Comparison of ENCODE assay signal across 1 cellular context in the genomic region with DNA sequence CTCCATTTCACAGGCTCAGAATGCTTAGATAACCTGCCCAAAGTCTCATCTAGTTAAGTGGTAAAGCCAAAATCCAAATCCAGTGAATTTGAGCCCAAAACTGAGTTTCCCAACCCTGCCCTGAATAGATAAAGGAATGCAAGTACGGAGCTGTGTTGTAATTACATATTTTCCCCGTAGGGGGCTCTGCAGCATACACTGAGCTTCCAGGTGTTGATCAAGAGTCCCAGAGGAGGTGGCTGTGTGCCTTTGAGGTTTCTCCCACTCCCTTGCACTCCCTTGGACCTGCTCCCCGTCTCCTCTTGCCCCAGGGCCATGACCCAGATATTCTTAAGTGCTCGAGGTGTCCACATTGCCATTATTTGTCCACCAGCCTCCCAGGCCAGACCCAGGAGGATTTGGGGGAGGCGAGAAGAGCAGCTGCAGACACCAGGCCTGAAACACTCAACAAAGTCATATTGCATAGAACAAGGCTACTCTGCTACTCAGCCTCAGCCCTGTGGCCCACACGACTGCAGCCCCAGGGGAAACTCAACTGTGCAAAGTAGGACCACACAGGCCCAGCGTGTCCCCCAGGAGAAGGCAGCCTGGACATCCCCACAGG.
TF ChIP-seq lines count a peak whose summit lies in the region.

No MANE protein-coding gene starts in this region.

TF ChIP-seq in H1, 55 proteins besides CTCF, POLR2A, EP300 and RAD21:
- TF ChIP-seq TCF12 (IDR thresholded peaks at IDR 0.05; ENCODE audit: low read depth, low read length) (0 out of 2 replicates have a peak, but pooled peaks have one; percentile 60), BRCA1 (IDR thresholded peaks at IDR 0.05; ENCODE audit: low read depth, low read length) (no peak), ASH2L (IDR thresholded peaks at IDR 0.05; ENCODE audit: low read length) (no peak), SP2 (IDR thresholded peaks at IDR 0.05; ENCODE audit: low read length) (no peak), TEAD4 (IDR thresholded peaks at IDR 0.05; ENCODE audit: low read depth, low read length) (0 out of 2 replicates have a peak, but pooled peaks have one; percentile 15)
